ENCODE assay signal across 13 cellular contexts in genomic region chr12:12892670-12893290, GRCh38. TPM values are rescaled to one million over a fixed set of nuclear protein-coding genes. Genes with fewer than 3 reads are reported as not detected.
DNase-seq lines count a peak whose midpoint lies in the region; ATAC-seq and TF ChIP-seq lines count a peak whose summit lies in the region.
"Had no signal": no experiment of that assay in that cellular context is flagged by ENCODE, and none has a peak within 500 bp of the region (broad histone marks: within the 10 kb centered on the region; RNA-seq: fewer than 3 reads in every experiment).

No MANE protein-coding gene starts in this region.

- BruUV-seq in MCF 10A (replicated peaks; lab: Mats Ljungman, UMichigan) = no TSS peak

- ATAC-seq in left colon = peak; percentile 23
- ATAC-seq: GM12878 had no signal

- peak overlapping the region; percentile 87 for H3K27ac Mint-ChIP-seq in MCF 10A (ENCODE audit: low read depth, unreplicated experiment)
- H3K27ac Mint-ChIP-seq in activated CD4-positive, alpha-beta memory T cell treated with anti-CD3 and anti-CD28 coated beads, Interleukin-2, amount 10 ng/mL, durations not matched to agents 7 days and 5 days = no peak overlapping the region

- no peaks in the 10 kb centered on the region for H3K27me3 Mint-ChIP-seq in MCF 10A (ENCODE audit: insufficient read depth, unreplicated experiment)
- peaks cover 56% of the 10 kb centered on the region for H3K27me3 Mint-ChIP-seq in activated CD4-positive, alpha-beta memory T cell treated with anti-CD3 and anti-CD28 coated beads, Interleukin-2, amount 10 ng/mL, durations not matched to agents 7 days and 5 days

- H3K27ac ChIP-seq in HUES6 (ENCODE audit: low read depth, low read length) (no peak overlapping the region), tibial artery (peak overlapping the region; percentile 94 to 96), tibial nerve (no peak overlapping the region)
- H3K27ac ChIP-seq: SK-N-MC had no signal

- H3K36me3 ChIP-seq in HUES6 (ENCODE audit: control insufficient read depth, insufficient read depth, low read length) (no peaks in the 10 kb centered on the region), tibial artery (no peaks in the 10 kb centered on the region), tibial nerve (no peaks in the 10 kb centered on the region)

- TF ChIP-seq CTCF in MCF 10A (IDR thresholded peaks at IDR 0.05; ENCODE audit: unreplicated experiment) (no peak), tibial artery (IDR thresholded peaks at IDR 0.05) (no peak), tibial nerve (IDR thresholded peaks at IDR 0.05) (no peak)

- intact Hi-C loops in MCF 10A (cut with micrococcal nuclease) (loop anchor here (5.0 kb wide), 1 partner anchor 170 kb away; no protein-coding TSS in a partner anchor), left colon (cut with DNase I, micrococcal nuclease) (no loop called here), tibial artery (cut with DNase I; ENCODE audit: low total_unique reads) (loop anchor here (5.0 to 10.0 kb wide), 2 partner anchors 105 to 168 kb away; partner anchors contain the start of gene APOLD1)

- H3K9ac ChIP-seq in HUES6 (ENCODE audit: low read length) = no peak overlapping the region

- 67 to 76% methylated on average over 14 of the region's 14 CpGs for WGBS in tibial nerve, 2 donors

- POLR2A ChIA-PET in MCF 10A (lab: Yijun Ruan, JAX) = interaction anchor here (0.6 to 4.8 kb wide), 28 partner anchors 8 to 1878 kb away, joined by 3 to 123 read pairs (median 5); partner anchors contain the start of genes APOLD1, DDX47 and EMP1
- POLR2A ChIA-PET in activated CD4-positive, alpha-beta memory T cell treated with anti-CD3 and anti-CD28 coated beads, Interleukin-2, amount 10 ng/mL, durations not matched to agents 7 days and 5 days (lab: Charles Lee) = no interaction called here

- H3K27me3 ChIP-seq in HUES6 (ENCODE audit: control insufficient read depth, insufficient read depth, low read length) (peaks cover 56% of the 10 kb centered on the region), tibial artery (no peaks in the 10 kb centered on the region), tibial nerve (no peaks in the 10 kb centered on the region)

- H3K9me3 Mint-ChIP-seq in MCF 10A (ENCODE audit: unreplicated experiment) = no peaks in the 10 kb centered on the region
- no peaks in the 10 kb centered on the region for H3K9me3 Mint-ChIP-seq in activated CD4-positive, alpha-beta memory T cell treated with anti-CD3 and anti-CD28 coated beads, Interleukin-2, amount 10 ng/mL, durations not matched to agents 7 days and 5 days

- no peak for TF ChIP-seq EP300 in tibial nerve (IDR thresholded peaks at IDR 0.05)

- H3K4me1 ChIP-seq in HUES6 (ENCODE audit: control insufficient read depth, insufficient read depth, low read length) = peaks cover 18% of the 10 kb centered on the region; the same call in 1 of the 2 replicates
- peaks cover 0 to 51% (median 12%) of the 10 kb centered on the region in 4 donors for H3K4me1 ChIP-seq in tibial artery
- peaks cover 0 to 18% (median 5%) of the 10 kb centered on the region in 4 donors for H3K4me1 ChIP-seq in tibial nerve

- H3K36me3 Mint-ChIP-seq in MCF 10A (ENCODE audit: insufficient read depth, unreplicated experiment) = no peaks in the 10 kb centered on the region
- no peaks in the 10 kb centered on the region for H3K36me3 Mint-ChIP-seq in activated CD4-positive, alpha-beta memory T cell treated with anti-CD3 and anti-CD28 coated beads, Interleukin-2, amount 10 ng/mL, durations not matched to agents 7 days and 5 days (ENCODE audit: low read depth)

- DNase-seq in MCF 10A (ENCODE audit: unreplicated experiment) = peak; percentile 44
- DNase-seq in left colon = peak in 1 of 2 donors; percentile 20
- peak in 1 of 2 donors; percentile 54 for DNase-seq in tibial artery
- DNase-seq in tibial nerve (ENCODE audit: low spot score in 2 of 2) = no peak
- no peak for DNase-seq in NAMALWA (ENCODE audit: low spot score)
- no peak for DNase-seq in activated CD4-positive, alpha-beta memory T cell treated with anti-CD3 and anti-CD28 coated beads, Interleukin-2, amount 10 ng/mL, durations not matched to agents 7 days and 5 days
- DNase-seq: activated gamma-delta T cell, cortex of kidney, NCI-H69 had no signal

- CTCF ChIA-PET in MCF 10A (lab: Yijun Ruan, JAX) = interaction anchor here (0.6 to 4.4 kb wide), 21 partner anchors 8 to 1005 kb away, joined by 3 to 61 read pairs (median 4); no protein-coding TSS in a partner anchor
- CTCF ChIA-PET in activated CD4-positive, alpha-beta memory T cell treated with anti-CD3 and anti-CD28 coated beads, Interleukin-2, amount 10 ng/mL, durations not matched to agents 7 days and 5 days (lab: Charles Lee) = interaction anchor here (1.2 to 1.5 kb wide), 2 partner anchors 8 to 56 kb away, joined by 3 to 4 read pairs; no protein-coding TSS in a partner anchor

- H3K4me1 Mint-ChIP-seq in MCF 10A (ENCODE audit: insufficient read depth, unreplicated experiment) = peaks cover 32% of the 10 kb centered on the region
- H3K4me1 Mint-ChIP-seq in activated CD4-positive, alpha-beta memory T cell treated with anti-CD3 and anti-CD28 coated beads, Interleukin-2, amount 10 ng/mL, durations not matched to agents 7 days and 5 days = peaks cover 13% of the 10 kb centered on the region

- TF ChIP-seq POLR2A in tibial nerve (IDR thresholded peaks at IDR 0.05) = no peak

- peak overlapping the region; percentile 35; the same call in 1 of the 2 replicates for H3K4me3 ChIP-seq in HUES6 (ENCODE audit: low read depth, low read length)
- H3K4me3 ChIP-seq in tibial artery = peak overlapping the region; percentile 56 to 67
- H3K4me3 ChIP-seq in tibial nerve = peak overlapping the region in 1 of 4 donors; percentile 7
- H3K4me3 ChIP-seq: GM12878, SK-N-MC had no signal

- no peaks in the 10 kb centered on the region for H3K9me3 ChIP-seq in HUES6 (ENCODE audit: control insufficient read depth, insufficient read depth, low read depth, low read length)
- no peaks in the 10 kb centered on the region for H3K9me3 ChIP-seq in tibial artery
- no peaks in the 10 kb centered on the region for H3K9me3 ChIP-seq in tibial nerve

- H3K4me3 Mint-ChIP-seq in MCF 10A (ENCODE audit: unreplicated experiment) = peak overlapping the region; percentile 82
- no peak overlapping the region for H3K4me3 Mint-ChIP-seq in activated CD4-positive, alpha-beta memory T cell treated with anti-CD3 and anti-CD28 coated beads, Interleukin-2, amount 10 ng/mL, durations not matched to agents 7 days and 5 days

RNA-seq across cellular contexts. Expression of gene GPRC5A, which starts 1.4 kb away (rescaled TPM):
- total RNA-seq in MCF 10A (2022) (24.1 and 42.1 TPM in 2 replicates), left colon (100 to 1,000 TPM; 206 to 463 TPM), tibial nerve (10 to 100 TPM in 1 of 4 donors, 1 to 10 TPM in 3; 2.1 to 12.3 (median 4.3) TPM)
- total RNA-seq in activated CD4-positive, alpha-beta memory T cell treated with anti-CD3 and anti-CD28 coated beads, Interleukin-2, amount 10 ng/mL, durations not matched to agents 7 days and 5 days = under 1 TPM; 0.03 to 0.05 TPM

RNA-seq across cellular contexts. Expression of gene GPRC5D, which starts 59.2 kb away (rescaled TPM):
- total RNA-seq in MCF 10A (2022) (not detected in 2 replicates), left colon (under 1 TPM in 1 of 2 donors, not detected in 1; 0.28 TPM), tibial nerve (not detected)
- 1 to 10 TPM in 1 of 2 experiments, under 1 TPM in 1; 0.73 to 1.6 TPM for total RNA-seq in activated CD4-positive, alpha-beta memory T cell treated with anti-CD3 and anti-CD28 coated beads, Interleukin-2, amount 10 ng/mL, durations not matched to agents 7 days and 5 days
- total RNA-seq: glomerular endothelial cell had no signal

Comparison
In these comparisons a context has a peak if more than half of its experiments do, and no peak if none do; other contexts are left out.
1. H3K27ac ChIP-seq: peak in tibial artery (2 of 2); none in HUES6 (single experiment) and tibial nerve (0 of 4).
2. intact Hi-C loops: an anchor here in MCF 10A (5.0 kb wide) and tibial artery (5.0 to 10.0 kb wide); none called in left colon.